In genomic region chr17:30726734-30727133, GRCh38 we compare ENCODE assay signal across 8 cellular contexts.
A peak's percentile ranks its signal among the peaks of the same experiment; 100 is the strongest.
DNase-seq lines count a peak whose midpoint lies in the region; ATAC-seq and TF ChIP-seq lines count a peak whose summit lies in the region.
"Not testable (repeated sequence)": the region's sequence is repeated elsewhere in the genome, so short reads cannot be mapped to it uniquely, and the experiment has no call there.

No MANE protein-coding gene starts in this region.

- not testable (repeated sequence) for H4K20me1 ChIP-seq in H9 (ENCODE audit: control insufficient read depth, insufficient read depth, insufficient read length)
- peaks cover 69% of the 10 kb centered on the region for H4K20me1 ChIP-seq in neural progenitor cell (ENCODE audit: low read depth)

- not testable (repeated sequence) for H2BK120ac ChIP-seq in H9 (ENCODE audit: low read depth, low read length, poor library complexity, severe bottlenecking)

- H3K4me1 ChIP-seq in H9 (ENCODE audit: insufficient read depth, low read length); right lobe of liver; neural progenitor cell: not testable (repeated sequence)

- H3K23ac ChIP-seq in H9 (ENCODE audit: insufficient read length, low read depth, low read length) = not testable (repeated sequence)

- H3K36me3 Mint-ChIP-seq in H9 (ENCODE audit: insufficient read depth in 1 of 3, low read depth in 3 of 3) = peaks cover 8 to 26% (median 22%) of the 10 kb centered on the region in 3 experiments; a peak in 6 of 7 replicates
- not testable (repeated sequence) for H3K36me3 Mint-ChIP-seq in activated CD4-positive, alpha-beta memory T cell treated with anti-CD3 and anti-CD28 coated beads for 36 hours; neural progenitor cell; type B pancreatic cell
- H3K36me3 Mint-ChIP-seq in dendritic cell treated with granulocyte-macrophage colony-stimulating factor and Interleukin-4, amounts not matched to agents 40 ng/mL and 50 ng/mL, for 4 days (ENCODE audit: low read depth) = peaks cover 16% of the 10 kb centered on the region

- H3K27ac ChIP-seq in H9 (ENCODE audit: insufficient read length, low read depth, low read length); right lobe of liver; neural progenitor cell: not testable (repeated sequence)

- H3K27ac Mint-ChIP-seq in H9 = peak overlapping the region in 1 of 3 experiments; percentile 29; a peak in 2 of 7 replicates
- not testable (repeated sequence) for H3K27ac Mint-ChIP-seq in activated CD4-positive, alpha-beta memory T cell treated with anti-CD3 and anti-CD28 coated beads for 36 hours; type B pancreatic cell
- peak overlapping the region; percentile 93 for H3K27ac Mint-ChIP-seq in dendritic cell treated with granulocyte-macrophage colony-stimulating factor and Interleukin-4, amounts not matched to agents 40 ng/mL and 50 ng/mL, for 4 days
- peak overlapping the region; percentile 48 for H3K27ac Mint-ChIP-seq in neural progenitor cell

- H3K18ac ChIP-seq in H9 (ENCODE audit: insufficient read length, low read depth, low read length) = not testable (repeated sequence)

- TF ChIP-seq CTCF in H9 (conservative IDR thresholded peaks at IDR 0.05); right lobe of liver (IDR thresholded peaks at IDR 0.05); neural progenitor cell (IDR thresholded peaks at IDR 0.05); type B pancreatic cell (conservative IDR thresholded peaks at IDR 0.05): not testable (repeated sequence)

- H3K14ac ChIP-seq in H9 (ENCODE audit: insufficient read depth, low read length) = not testable (repeated sequence)

- not testable (repeated sequence) for H2BK15ac ChIP-seq in H9 (ENCODE audit: low read depth, low read length)

- not testable (repeated sequence) for H4K91ac ChIP-seq in H9 (ENCODE audit: insufficient read length, low read depth, low read length)

- H3K9ac ChIP-seq in H9 (ENCODE audit: extremely low read depth, insufficient read length, low read length); neural progenitor cell: not testable (repeated sequence)

- intact Hi-C loops in activated CD4-positive, alpha-beta memory T cell treated with anti-CD3 and anti-CD28 coated beads for 36 hours (cut with micrococcal nuclease); dendritic cell treated with granulocyte-macrophage colony-stimulating factor and Interleukin-4, amounts not matched to agents 40 ng/mL and 50 ng/mL, for 4 days (cut with micrococcal nuclease); cardiac septum (cut with DNase I); right lobe of liver (cut with DNase I): not testable (repeated sequence)

- H3K4me3 ChIP-seq in right lobe of liver, neural progenitor cell: not testable (repeated sequence)

- not testable (repeated sequence) for H3T11ph ChIP-seq in H9 (ENCODE audit: low read length)

- not testable (repeated sequence) for H3K4me3 Mint-ChIP-seq in H9; activated CD4-positive, alpha-beta memory T cell treated with anti-CD3 and anti-CD28 coated beads for 36 hours; dendritic cell treated with granulocyte-macrophage colony-stimulating factor and Interleukin-4, amounts not matched to agents 40 ng/mL and 50 ng/mL, for 4 days; neural progenitor cell; type B pancreatic cell

- ATAC-seq in right lobe of liver = not testable (repeated sequence)

- H2AK5ac ChIP-seq in H9 (ENCODE audit: insufficient read length, low read length) = not testable (repeated sequence)

- not testable (repeated sequence) for H3K36me3 ChIP-seq in right lobe of liver, neural progenitor cell

- H2AFZ ChIP-seq in H9 (ENCODE audit: low read length); neural progenitor cell (replicated peaks): not testable (repeated sequence)

- not testable (repeated sequence) for H3K23me2 ChIP-seq in H9 (ENCODE audit: insufficient read length, low read depth, low read length, poor library complexity, severe bottlenecking)

- H3K9me3 Mint-ChIP-seq in H9; activated CD4-positive, alpha-beta memory T cell treated with anti-CD3 and anti-CD28 coated beads for 36 hours; dendritic cell treated with granulocyte-macrophage colony-stimulating factor and Interleukin-4, amounts not matched to agents 40 ng/mL and 50 ng/mL, for 4 days; neural progenitor cell; type B pancreatic cell: not testable (repeated sequence)

- not testable (repeated sequence) for H3K79me1 ChIP-seq in H9 (ENCODE audit: insufficient read depth, low read depth, low read length, poor library complexity, severe bottlenecking)

- H3K4ac ChIP-seq in H9 (ENCODE audit: low read depth, low read length) = not testable (repeated sequence)

- H3K27me3 Mint-ChIP-seq in H9 (ENCODE audit: low read depth); activated CD4-positive, alpha-beta memory T cell treated with anti-CD3 and anti-CD28 coated beads for 36 hours; dendritic cell treated with granulocyte-macrophage colony-stimulating factor and Interleukin-4, amounts not matched to agents 40 ng/mL and 50 ng/mL, for 4 days; neural progenitor cell (ENCODE audit: insufficient read depth, low read depth); type B pancreatic cell: not testable (repeated sequence)

- POLR2A ChIA-PET in activated CD4-positive, alpha-beta memory T cell treated with anti-CD3 and anti-CD28 coated beads for 36 hours (lab: Charles Lee) = not testable (repeated sequence)

- WGBS in H9 (ENCODE audit: extremely low coverage, insufficient read length, low lambda C conversion rate) = no CpG with 5 or more reads among the region's 12 CpGs
- 93% methylated on average over 3 of the region's 12 CpGs for WGBS in right lobe of liver (ENCODE audit: insufficient coverage, low coverage, low lambda C conversion rate, missing lambda C conversion rate)

- not testable (repeated sequence) for H2BK12ac ChIP-seq in H9 (ENCODE audit: insufficient read length, low read depth, low read length)

- not testable (repeated sequence) for H2BK5ac ChIP-seq in H9 (ENCODE audit: insufficient read length, low read length)

- not testable (repeated sequence) for H4K8ac ChIP-seq in H9 (replicated peaks; ENCODE audit: insufficient read length, low read depth, low read length)

- H4K5ac ChIP-seq in H9 (ENCODE audit: insufficient read length, low read depth, low read length) = not testable (repeated sequence)

- DNase-seq in H9 (peak; percentile 13), cardiac septum (ENCODE audit: low spot score) (peak; percentile 46), right lobe of liver (peak in 2 of 3 donors; percentile 2 to 23), type B pancreatic cell (ENCODE audit: extremely low spot score, unreplicated experiment) (peak; percentile 55)
- peak; percentile 5 for DNase-seq in activated CD4-positive, alpha-beta memory T cell treated with anti-CD3 and anti-CD28 coated beads for 36 hours
- DNase-seq in activated T-cell treated with anti-CD3 and anti-CD28 coated beads, Interleukin-2, amount 50 U/mL, for 48 hours = peak; percentile 9 to 10
- DNase-seq in neural progenitor cell (ENCODE audit: low spot score) = not testable (repeated sequence)

- H3K79me2 ChIP-seq in H9 (ENCODE audit: insufficient read depth, low read length) = peaks cover 19% of the 10 kb centered on the region; the same call in 1 of the 2 replicates
- H3K79me2 ChIP-seq in neural progenitor cell (ENCODE audit: low read depth) = peaks cover 93% of the 10 kb centered on the region

- H3K56ac ChIP-seq in H9 (ENCODE audit: insufficient read length, low read depth, low read length) = not testable (repeated sequence)

- not testable (repeated sequence) for H3K27me3 ChIP-seq in H9 (ENCODE audit: insufficient read depth, low read length); right lobe of liver; neural progenitor cell

- not testable (repeated sequence) for TF ChIP-seq POLR2A in right lobe of liver (IDR thresholded peaks at IDR 0.05)

- H3K4me2 ChIP-seq in H9 (ENCODE audit: insufficient read depth, insufficient read length, low read length); neural progenitor cell: not testable (repeated sequence)

- H3K9me3 ChIP-seq in H9 (ENCODE audit: control insufficient read depth, low read depth, low read length); right lobe of liver; neural progenitor cell (ENCODE audit: low read depth): not testable (repeated sequence)

- CTCF ChIA-PET in activated CD4-positive, alpha-beta memory T cell treated with anti-CD3 and anti-CD28 coated beads for 36 hours (lab: Charles Lee) = interaction anchor here (1.4 kb wide), 1 partner anchor 10 kb away, joined by 3 read pairs; no protein-coding TSS in a partner anchor

- not testable (repeated sequence) for H2BK20ac ChIP-seq in H9 (ENCODE audit: low read depth, low read length, poor library complexity, severe bottlenecking)

- H3K4me1 Mint-ChIP-seq in H9 (peaks cover 11 to 20% of the 10 kb centered on the region in 2 experiments), neural progenitor cell (peaks cover 31% of the 10 kb centered on the region)
- H3K4me1 Mint-ChIP-seq in activated CD4-positive, alpha-beta memory T cell treated with anti-CD3 and anti-CD28 coated beads for 36 hours (ENCODE audit: low read depth); type B pancreatic cell (ENCODE audit: unreplicated experiment): not testable (repeated sequence)
- H3K4me1 Mint-ChIP-seq in dendritic cell treated with granulocyte-macrophage colony-stimulating factor and Interleukin-4, amounts not matched to agents 40 ng/mL and 50 ng/mL, for 4 days (ENCODE audit: low read depth) = peaks cover 77% of the 10 kb centered on the region

- H3F3A ChIP-seq in neural progenitor cell (ENCODE audit: low read depth) = peaks cover 26% of the 10 kb centered on the region
